19 cellular contexts compared by ENCODE assay signal in genomic region chr9:3793363-3793762, GRCh38.
DNase-seq lines count a peak whose midpoint lies in the region; ATAC-seq and TF ChIP-seq lines count a peak whose summit lies in the region.
"Had no signal": no experiment of that assay in that cellular context is flagged by ENCODE, and none has a peak within 500 bp of the region (broad histone marks: within the 10 kb centered on the region; RNA-seq: fewer than 3 reads in every experiment).

No MANE protein-coding gene starts in this region.

- H3K4me2 ChIP-seq in neural progenitor cell = no peak overlapping the region
- H3K4me2 ChIP-seq: KMS-11 had no signal

- intact Hi-C loops in breast epithelium (cut with DNase I; ENCODE audit: low total_unique reads) (no loop called here), MCF 10A (cut with micrococcal nuclease) (no loop called here), thyroid gland (cut with DNase I) (no loop called here)

- no peak overlapping the region for H3K9ac ChIP-seq in neural progenitor cell
- H3K9ac ChIP-seq: KMS-11 had no signal

- no peak for TF ChIP-seq CTCF in breast epithelium (IDR thresholded peaks at IDR 0.05)
- no peak for TF ChIP-seq CTCF in MCF 10A (IDR thresholded peaks at IDR 0.05; ENCODE audit: unreplicated experiment)
- no peak for TF ChIP-seq CTCF in neural progenitor cell (IDR thresholded peaks at IDR 0.05)
- TF ChIP-seq CTCF in thyroid gland (IDR thresholded peaks at IDR 0.05) = no peak

- TF ChIP-seq POLR2A in breast epithelium (IDR thresholded peaks at IDR 0.05) = no peak
- no peak for TF ChIP-seq POLR2A in thyroid gland (IDR thresholded peaks at IDR 0.05)

- WGBS in thyroid gland, 2 donors = 94 to 98% methylated on average over 2 of the region's 2 CpGs

- H3K36me3 ChIP-seq in breast epithelium (no peaks in the 10 kb centered on the region), neural progenitor cell (no peaks in the 10 kb centered on the region), thyroid gland (no peaks in the 10 kb centered on the region)
- H3K36me3 ChIP-seq: MG63, SJCRH30 had no signal

- H3K4me3 Mint-ChIP-seq in MCF 10A (ENCODE audit: unreplicated experiment) = no peak overlapping the region
- H3K4me3 Mint-ChIP-seq in neural progenitor cell = no peak overlapping the region
- H3K4me3 Mint-ChIP-seq: CD4-positive, alpha-beta T cell had no signal

- no peaks in the 10 kb centered on the region for H3K79me2 ChIP-seq in neural progenitor cell (ENCODE audit: low read depth)

- DNase-seq in breast epithelium (ENCODE audit: low spot score in 2 of 2) = no peak
- DNase-seq in MCF 10A (ENCODE audit: unreplicated experiment) = no peak
- no peak for DNase-seq in epithelial cell of prostate (ENCODE audit: low read depth, low spot score)
- DNase-seq in neural progenitor cell (ENCODE audit: low spot score) = no peak
- no peak for DNase-seq in thyroid gland
- DNase-seq in middle frontal gyrus (ENCODE audit: extremely low spot score, low spot score) = no peak
- no peak for DNase-seq in NCI-H187 treated with DMSO at 0.1 percent for 48 hours (lab: John Stamatoyannopoulos, UW)
- DNase-seq: CD4-positive, alpha-beta T cell; GDM1; GOT3; MG63; NCI-H2081 treated with DMSO at 0.1 percent for 48 hours; NCI-H446 treated with DMSO at 0.1 percent for 48 hours had no signal

- CTCF ChIA-PET in MCF 10A (lab: Yijun Ruan, JAX) = no interaction called here

- POLR2A ChIA-PET in MCF 10A (lab: Yijun Ruan, JAX) = no interaction called here

- peaks cover 21% of the 10 kb centered on the region for H3F3A ChIP-seq in neural progenitor cell (ENCODE audit: low read depth)

- H3K9me3 ChIP-seq in breast epithelium (no peaks in the 10 kb centered on the region), neural progenitor cell (ENCODE audit: low read depth) (peaks cover under 1% of the 10 kb centered on the region), thyroid gland (no peaks in the 10 kb centered on the region)
- H3K9me3 ChIP-seq: Caco-2, MG63, SJCRH30 had no signal

- H3K9me3 Mint-ChIP-seq in MCF 10A (ENCODE audit: unreplicated experiment) = peaks cover 6% of the 10 kb centered on the region
- H3K9me3 Mint-ChIP-seq in neural progenitor cell = peaks cover 19% of the 10 kb centered on the region
- H3K9me3 Mint-ChIP-seq: CD4-positive, alpha-beta T cell had no signal

- H3K27ac Mint-ChIP-seq in MCF 10A (ENCODE audit: low read depth, unreplicated experiment) = no peak overlapping the region
- no peak overlapping the region for H3K27ac Mint-ChIP-seq in neural progenitor cell
- H3K27ac Mint-ChIP-seq: CD4-positive, alpha-beta T cell had no signal

- H3K27me3 Mint-ChIP-seq in MCF 10A (ENCODE audit: insufficient read depth, unreplicated experiment) (no peaks in the 10 kb centered on the region), neural progenitor cell (ENCODE audit: insufficient read depth, low read depth) (peaks cover 2% of the 10 kb centered on the region)

- peaks cover 0 to 3% of the 10 kb centered on the region in 2 donors for H3K4me1 ChIP-seq in breast epithelium
- peaks cover 34% of the 10 kb centered on the region for H3K4me1 ChIP-seq in neural progenitor cell
- H3K4me1 ChIP-seq in thyroid gland = peaks cover 5 to 18% of the 10 kb centered on the region in 2 donors
- H3K4me1 ChIP-seq: Caco-2 had no signal

- no peak for ATAC-seq in HG03565 (IDR thresholded peaks at IDR 0.05; ENCODE audit: unreplicated experiment)
- ATAC-seq: Panc1 had no signal

- peak overlapping the region; percentile 30 for H2AFZ ChIP-seq in neural progenitor cell (replicated peaks)

- no TSS peak for BruUV-seq in MCF 10A (replicated peaks; lab: Mats Ljungman, UMichigan)

- H3K4me3 ChIP-seq in breast epithelium (no peak overlapping the region), neural progenitor cell (no peak overlapping the region), thyroid gland (replicated peaks in 1 of 3) (no peak overlapping the region)
- H3K4me3 ChIP-seq: MG63 had no signal

- H3K27me3 ChIP-seq in breast epithelium (no peaks in the 10 kb centered on the region), neural progenitor cell (no peaks in the 10 kb centered on the region), thyroid gland (no peaks in the 10 kb centered on the region)
- H3K27me3 ChIP-seq: MG63, SJCRH30 had no signal

- H3K27ac ChIP-seq in breast epithelium (peak overlapping the region; percentile 54 to 62), epithelial cell of prostate (peak overlapping the region; percentile 14), neural progenitor cell (peak overlapping the region; percentile 62), thyroid gland (peak overlapping the region in 2 of 3 donors; percentile 22 to 54)
- H3K27ac ChIP-seq: 22Rv1, KMS-11 had no signal

- no peaks in the 10 kb centered on the region for H4K20me1 ChIP-seq in neural progenitor cell (ENCODE audit: low read depth)

- H3K4me1 Mint-ChIP-seq in MCF 10A (ENCODE audit: insufficient read depth, unreplicated experiment) (peaks cover 5% of the 10 kb centered on the region), neural progenitor cell (peaks cover 18% of the 10 kb centered on the region)

- H3K36me3 Mint-ChIP-seq in MCF 10A (ENCODE audit: insufficient read depth, unreplicated experiment) (no peaks in the 10 kb centered on the region), neural progenitor cell (peaks cover 2% of the 10 kb centered on the region)
